8 cellular contexts compared by ENCODE assay signal in genomic region chr12:76084277-76085158, GRCh38. TPM values are rescaled to one million over a fixed set of nuclear protein-coding genes. Genes with fewer than 3 reads are reported as not detected.
A peak's percentile ranks its signal among the peaks of the same experiment; 100 is the strongest.
DNase-seq lines count a peak whose midpoint lies in the region; ATAC-seq and TF ChIP-seq lines count a peak whose summit lies in the region.

Gene NAP1L1 (minus strand): TSS chr12:76084685. CDS start chr12:76074219, 10,466 bp downstream.

- H3K36me3 ChIP-seq in adipocyte (ENCODE audit: control insufficient read depth, insufficient read depth, low read length, severe bottlenecking) = peaks cover 11% of the 10 kb centered on the region

- H3K4me3 ChIP-seq in GM12865 (ENCODE audit: low read depth, low read length) = peak within 1 kb of the TSS; percentile 71
- H3K4me3 ChIP-seq in adipocyte (ENCODE audit: low read length) = peak within 1 kb of the TSS; percentile 95

- H3K27me3 Mint-ChIP-seq in type B pancreatic cell = no peaks in the 10 kb centered on the region

- H3K36me3 Mint-ChIP-seq in type B pancreatic cell = peaks cover 18% of the 10 kb centered on the region

- intact Hi-C loops in cardiac septum (cut with DNase I) = loop anchor here (2.0 to 10.0 kb wide), 3 partner anchors 52 to 470 kb away; partner anchors contain the start of genes BBS10, OSBPL8 and PHLDA1

- peaks cover 32% of the 10 kb centered on the region for H3K4me1 ChIP-seq in adipocyte (ENCODE audit: control insufficient read depth, insufficient read depth, low read length)

- TF ChIP-seq CTCF in GM12865 (IDR thresholded peaks at IDR 0.05; ENCODE audit: insufficient read depth, low read depth, low read length, missing control alignments) = no peak
- TF ChIP-seq CTCF in type B pancreatic cell (conservative IDR thresholded peaks at IDR 0.05) = no peak

- H3K4me3 Mint-ChIP-seq in type B pancreatic cell = peak within 1 kb of the TSS; percentile 99

- H3K27ac Mint-ChIP-seq in type B pancreatic cell = peak within 1 kb of the TSS; percentile 98

- peak within 1 kb of the TSS; percentile 98 for H3K9ac ChIP-seq in adipocyte (ENCODE audit: low read length)

- H3K4me1 Mint-ChIP-seq in type B pancreatic cell (ENCODE audit: unreplicated experiment) = peaks cover 34% of the 10 kb centered on the region

- H3K9me3 Mint-ChIP-seq in type B pancreatic cell = peaks cover 5% of the 10 kb centered on the region

- DNase-seq in GM12865 (ENCODE audit: low read depth) (peak; percentile 98), NCI-H1417 treated with DMSO at 0.1 percent for 48 hours (lab: John Stamatoyannopoulos, UW) (peak; percentile 96), SW480 (ENCODE audit: low spot score) (peak; percentile 99), adipocyte (ENCODE audit: low read depth) (peak; percentile 99), cardiac septum (ENCODE audit: low spot score) (peak; percentile 98), pons (ENCODE audit: low spot score) (peak; percentile 97), type B pancreatic cell (ENCODE audit: extremely low spot score, unreplicated experiment) (peak; percentile 96)

- no peaks in the 10 kb centered on the region for H3K9me3 ChIP-seq in adipocyte (ENCODE audit: control insufficient read depth, low read length)

- ATAC-seq in HG02763 (IDR thresholded peaks at IDR 0.05; ENCODE audit: unreplicated experiment) = peak; percentile 96

- H3K27me3 ChIP-seq in adipocyte (replicated peaks; ENCODE audit: control insufficient read depth, insufficient read depth, low read length) = no peaks in the 10 kb centered on the region

RNA-seq across cellular contexts. Expression of gene NAP1L1, which starts in this region (rescaled TPM):
- total RNA-seq in cardiac septum (348 TPM), type B pancreatic cell (ENCODE audit: low replicate concordance) (563 and 883 TPM in 2 replicates)

Comparison
In these comparisons a context has a peak if more than half of its experiments do, and no peak if none do; other contexts are left out.
1. Peak in every context shown above with its lines: DNase-seq, ATAC-seq and H3K4me3 ChIP-seq.